1 cellular context compared by ENCODE assay signal in the genomic region with DNA sequence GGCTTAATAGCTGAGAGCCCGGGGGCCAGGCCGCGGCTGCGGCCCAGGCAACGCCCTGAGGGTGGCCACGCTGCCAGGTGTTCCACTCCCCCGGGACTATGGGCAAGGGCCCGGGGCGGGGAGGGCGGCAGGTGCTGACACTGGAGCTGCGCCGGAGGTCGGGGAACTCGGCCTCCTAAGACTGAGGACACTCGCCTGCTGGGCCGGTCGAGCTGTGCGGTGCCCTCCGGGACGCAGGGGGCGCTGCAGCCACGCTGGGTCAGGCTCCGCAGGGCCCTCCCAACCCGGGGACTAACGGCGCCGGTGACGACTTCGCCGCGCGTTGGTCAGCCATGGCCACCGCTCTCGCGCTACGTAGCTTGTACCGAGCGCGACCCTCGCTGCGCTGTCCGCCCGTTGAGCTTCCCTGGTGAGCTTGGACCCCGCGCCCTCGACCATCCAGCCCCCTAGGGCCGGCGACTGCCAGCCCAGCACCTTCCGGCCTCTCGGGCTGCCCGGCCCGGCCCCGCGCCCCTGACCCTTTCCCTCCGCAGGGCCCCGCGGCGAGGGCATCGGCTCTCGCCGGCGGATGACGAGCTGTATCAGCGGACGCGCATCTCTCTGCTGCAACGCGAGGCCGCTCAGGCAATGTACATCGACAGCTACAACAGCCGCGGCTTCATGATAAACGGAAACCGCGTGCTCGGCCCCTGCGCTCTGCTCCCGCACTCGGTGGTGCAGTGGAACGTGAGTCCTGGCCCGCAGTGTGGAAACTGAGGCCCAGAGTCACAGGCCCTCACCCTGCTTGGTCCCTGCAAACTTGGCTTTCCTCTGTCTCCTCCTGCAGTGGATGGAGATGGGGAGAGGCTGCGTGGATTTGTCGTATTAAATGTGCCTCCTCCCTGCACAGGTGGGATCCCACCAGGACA.
TF ChIP-seq lines count a peak whose summit lies in the region.

TSS of gene NDUFAF3 (plus strand) at position 309 of the 908 bp plus-strand sequence. CDS start at position 333, 24 bp downstream.

TF ChIP-seq in HepG2, 621 proteins besides CTCF, POLR2A, EP300 and RAD21 (continued from another document and continues in another):
- TF ChIP-seq, protein P1, sequence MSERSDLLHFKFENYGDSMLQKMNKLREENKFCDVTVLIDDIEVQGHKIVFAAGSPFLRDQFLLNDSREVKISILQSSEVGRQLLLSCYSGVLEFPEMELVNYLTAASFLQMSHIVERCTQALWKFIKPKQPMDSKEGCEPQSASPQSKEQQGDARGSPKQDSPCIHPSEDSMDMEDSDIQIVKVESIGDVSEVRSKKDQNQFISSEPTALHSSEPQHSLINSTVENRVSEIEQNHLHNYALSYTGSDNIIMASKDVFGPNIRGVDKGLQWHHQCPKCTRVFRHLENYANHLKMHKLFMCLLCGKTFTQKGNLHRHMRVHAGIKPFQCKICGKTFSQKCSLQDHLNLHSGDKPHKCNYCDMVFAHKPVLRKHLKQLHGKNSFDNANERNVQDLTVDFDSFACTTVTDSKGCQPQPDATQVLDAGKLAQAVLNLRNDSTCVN (CRISPR knock-in tag; IDR thresholded peaks at IDR 0.05; ENCODE audit: borderline replicate concordance), result no peak; the same call in none of the 2 replicates
- 0 out of 2 replicates have a peak, but pooled peaks have one; percentile 38 for TF ChIP-seq ZNF879 (CRISPR knock-in tag; IDR thresholded peaks at IDR 0.05)
- no peak for TF ChIP-seq ZNF773 (CRISPR knock-in tag; IDR thresholded peaks at IDR 0.05; ENCODE audit: borderline replicate concordance)
- TF ChIP-seq ZNF20 (CRISPR knock-in tag; IDR thresholded peaks at IDR 0.05), result no peak
- TF ChIP-seq THAP8 (CRISPR knock-in tag; IDR thresholded peaks at IDR 0.05; ENCODE audit: borderline replicate concordance), result no peak
- peak; percentile 97 for TF ChIP-seq HOXA3 (CRISPR knock-in tag; IDR thresholded peaks at IDR 0.05)
- TF ChIP-seq ZNF569 (CRISPR knock-in tag; IDR thresholded peaks at IDR 0.05; ENCODE audit: borderline replicate concordance), result no peak
- TF ChIP-seq SYNCRIP (IDR thresholded peaks at IDR 0.05; ENCODE audit: insufficient read depth, low read depth, low read length), result no peak
- TF ChIP-seq AKAP8 (CRISPR knock-in tag; IDR thresholded peaks at IDR 0.05), result peak; percentile 81; the same call in 1 of the 2 replicates
- no peak for TF ChIP-seq ZNF251 (CRISPR knock-in tag; IDR thresholded peaks at IDR 0.05)
- no peak for TF ChIP-seq TCF7L2 (IDR thresholded peaks at IDR 0.05; ENCODE audit: low read depth, low read length)
- 0 out of 2 replicates have a peak, but pooled peaks have one; percentile 16 for TF ChIP-seq ZNF343 (CRISPR knock-in tag; IDR thresholded peaks at IDR 0.05)
- no peak for TF ChIP-seq KLF13 (CRISPR knock-in tag; IDR thresholded peaks at IDR 0.05)
- TF ChIP-seq SKIL (CRISPR knock-in tag; IDR thresholded peaks at IDR 0.05; ENCODE audit: borderline replicate concordance), result no peak
- no peak for TF ChIP-seq ZNF672 (CRISPR knock-in tag; IDR thresholded peaks at IDR 0.05)
- no peak for TF ChIP-seq SP140L (CRISPR knock-in tag; IDR thresholded peaks at IDR 0.05; ENCODE audit: borderline replicate concordance)
- TF ChIP-seq ZBTB14 (CRISPR knock-in tag; IDR thresholded peaks at IDR 0.05), result peak; percentile 63
- TF ChIP-seq, protein P2, sequence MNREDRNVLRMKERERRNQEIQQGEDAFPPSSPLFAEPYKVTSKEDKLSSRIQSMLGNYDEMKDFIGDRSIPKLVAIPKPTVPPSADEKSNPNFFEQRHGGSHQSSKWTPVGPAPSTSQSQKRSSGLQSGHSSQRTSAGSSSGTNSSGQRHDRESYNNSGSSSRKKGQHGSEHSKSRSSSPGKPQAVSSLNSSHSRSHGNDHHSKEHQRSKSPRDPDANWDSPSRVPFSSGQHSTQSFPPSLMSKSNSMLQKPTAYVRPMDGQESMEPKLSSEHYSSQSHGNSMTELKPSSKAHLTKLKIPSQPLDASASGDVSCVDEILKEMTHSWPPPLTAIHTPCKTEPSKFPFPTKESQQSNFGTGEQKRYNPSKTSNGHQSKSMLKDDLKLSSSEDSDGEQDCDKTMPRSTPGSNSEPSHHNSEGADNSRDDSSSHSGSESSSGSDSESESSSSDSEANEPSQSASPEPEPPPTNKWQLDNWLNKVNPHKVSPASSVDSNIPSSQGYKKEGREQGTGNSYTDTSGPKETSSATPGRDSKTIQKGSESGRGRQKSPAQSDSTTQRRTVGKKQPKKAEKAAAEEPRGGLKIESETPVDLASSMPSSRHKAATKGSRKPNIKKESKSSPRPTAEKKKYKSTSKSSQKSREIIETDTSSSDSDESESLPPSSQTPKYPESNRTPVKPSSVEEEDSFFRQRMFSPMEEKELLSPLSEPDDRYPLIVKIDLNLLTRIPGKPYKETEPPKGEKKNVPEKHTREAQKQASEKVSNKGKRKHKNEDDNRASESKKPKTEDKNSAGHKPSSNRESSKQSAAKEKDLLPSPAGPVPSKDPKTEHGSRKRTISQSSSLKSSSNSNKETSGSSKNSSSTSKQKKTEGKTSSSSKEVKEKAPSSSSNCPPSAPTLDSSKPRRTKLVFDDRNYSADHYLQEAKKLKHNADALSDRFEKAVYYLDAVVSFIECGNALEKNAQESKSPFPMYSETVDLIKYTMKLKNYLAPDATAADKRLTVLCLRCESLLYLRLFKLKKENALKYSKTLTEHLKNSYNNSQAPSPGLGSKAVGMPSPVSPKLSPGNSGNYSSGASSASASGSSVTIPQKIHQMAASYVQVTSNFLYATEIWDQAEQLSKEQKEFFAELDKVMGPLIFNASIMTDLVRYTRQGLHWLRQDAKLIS (CRISPR knock-in tag; IDR thresholded peaks at IDR 0.05), result 0 out of 2 replicates have a peak, but pooled peaks have one; percentile 79
- TF ChIP-seq GATA4 (IDR thresholded peaks at IDR 0.05; ENCODE audit: borderline replicate concordance, low read depth), result 0 out of 2 replicates have a peak, but pooled peaks have one; percentile 21
- TF ChIP-seq ZNF180 (CRISPR knock-in tag; IDR thresholded peaks at IDR 0.05; ENCODE audit: borderline replicate concordance, low read depth), result peak; percentile 64; the same call in 1 of the 2 replicates
- TF ChIP-seq FOXO4 (CRISPR knock-in tag; conservative IDR thresholded peaks at IDR 0.05), result no peak
- TF ChIP-seq NONO (IDR thresholded peaks at IDR 0.05), result no peak
- peak; percentile 65 for TF ChIP-seq NONO (CRISPR knock-in tag; conservative IDR thresholded peaks at IDR 0.05)
- peak; percentile 64; the same call in 2 of the 3 replicates for TF ChIP-seq MXI1 (IDR thresholded peaks at IDR 0.05; ENCODE audit: borderline replicate concordance, low read depth, low read length)
- TF ChIP-seq TEAD3 (CRISPR knock-in tag; optimal IDR thresholded peaks at IDR 0.05; ENCODE audit: borderline replicate concordance), result peak; percentile 39
- peak; percentile 75; the same call in 1 of the 2 replicates for TF ChIP-seq ZFP37 (CRISPR knock-in tag; IDR thresholded peaks at IDR 0.05; ENCODE audit: borderline replicate concordance)
- no peak for TF ChIP-seq JUN (CRISPR knock-in tag; IDR thresholded peaks at IDR 0.05)
- TF ChIP-seq ZNF878 (CRISPR knock-in tag; IDR thresholded peaks at IDR 0.05), result no peak
- TF ChIP-seq MAX (IDR thresholded peaks at IDR 0.05), result peak; percentile 85
- no peak for TF ChIP-seq WIZ (CRISPR knock-in tag; IDR thresholded peaks at IDR 0.05)
- no peak for TF ChIP-seq KAT2B (IDR thresholded peaks at IDR 0.05; ENCODE audit: borderline replicate concordance, low read depth, low read length)
- TF ChIP-seq SIX1 (CRISPR knock-in tag; IDR thresholded peaks at IDR 0.05; ENCODE audit: borderline replicate concordance), result peak; percentile 14
- no peak for TF ChIP-seq NPAS2 (CRISPR knock-in tag; IDR thresholded peaks at IDR 0.05; ENCODE audit: borderline replicate concordance)
- TF ChIP-seq ZNF44 (CRISPR knock-in tag; IDR thresholded peaks at IDR 0.05), result 0 out of 2 replicates have a peak, but pooled peaks have one; percentile 74
- no peak; the same call in 1 of the 2 replicates for TF ChIP-seq ZNF558 (CRISPR knock-in tag; IDR thresholded peaks at IDR 0.05; ENCODE audit: borderline replicate concordance)
- TF ChIP-seq, protein P3, sequence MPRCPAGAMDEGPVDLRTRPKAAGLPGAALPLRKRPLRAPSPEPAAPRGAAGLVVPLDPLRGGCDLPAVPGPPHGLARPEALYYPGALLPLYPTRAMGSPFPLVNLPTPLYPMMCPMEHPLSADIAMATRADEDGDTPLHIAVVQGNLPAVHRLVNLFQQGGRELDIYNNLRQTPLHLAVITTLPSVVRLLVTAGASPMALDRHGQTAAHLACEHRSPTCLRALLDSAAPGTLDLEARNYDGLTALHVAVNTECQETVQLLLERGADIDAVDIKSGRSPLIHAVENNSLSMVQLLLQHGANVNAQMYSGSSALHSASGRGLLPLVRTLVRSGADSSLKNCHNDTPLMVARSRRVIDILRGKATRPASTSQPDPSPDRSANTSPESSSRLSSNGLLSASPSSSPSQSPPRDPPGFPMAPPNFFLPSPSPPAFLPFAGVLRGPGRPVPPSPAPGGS (CRISPR knock-in tag; IDR thresholded peaks at IDR 0.05), result no peak; the same call in none of the 2 replicates
- peak; percentile 75; the same call in 1 of the 2 replicates for TF ChIP-seq PHF21A (CRISPR knock-in tag; IDR thresholded peaks at IDR 0.05)
- TF ChIP-seq REXO4 (CRISPR knock-in tag; IDR thresholded peaks at IDR 0.05; ENCODE audit: borderline replicate concordance), result no peak
- no peak for TF ChIP-seq ZNF839 (CRISPR knock-in tag; IDR thresholded peaks at IDR 0.05; ENCODE audit: borderline replicate concordance)
- no peak for TF ChIP-seq HOXA7 (CRISPR knock-in tag; IDR thresholded peaks at IDR 0.05)
- TF ChIP-seq ZNF468 (CRISPR knock-in tag; IDR thresholded peaks at IDR 0.05), result no peak
- TF ChIP-seq ZUFSP (CRISPR knock-in tag; IDR thresholded peaks at IDR 0.05; ENCODE audit: borderline replicate concordance), result no peak
- TF ChIP-seq GABPA (IDR thresholded peaks at IDR 0.05; ENCODE audit: low read depth, low read length), result no peak
- peak; percentile 55 for TF ChIP-seq GABPA (CRISPR knock-in tag; IDR thresholded peaks at IDR 0.05; ENCODE audit: low read depth)
- TF ChIP-seq HCFC1 (IDR thresholded peaks at IDR 0.05; ENCODE audit: low read depth, low read length), result peak; percentile 28; the same call in 1 of the 2 replicates
- TF ChIP-seq XRCC5 (optimal IDR thresholded peaks at IDR 0.05; ENCODE audit: low read length), result peak; percentile 95
- TF ChIP-seq ZMYM3 (CRISPR knock-in tag; IDR thresholded peaks at IDR 0.05), result no peak
